ENCODE assay signal across 8 cellular contexts in the genomic region with DNA sequence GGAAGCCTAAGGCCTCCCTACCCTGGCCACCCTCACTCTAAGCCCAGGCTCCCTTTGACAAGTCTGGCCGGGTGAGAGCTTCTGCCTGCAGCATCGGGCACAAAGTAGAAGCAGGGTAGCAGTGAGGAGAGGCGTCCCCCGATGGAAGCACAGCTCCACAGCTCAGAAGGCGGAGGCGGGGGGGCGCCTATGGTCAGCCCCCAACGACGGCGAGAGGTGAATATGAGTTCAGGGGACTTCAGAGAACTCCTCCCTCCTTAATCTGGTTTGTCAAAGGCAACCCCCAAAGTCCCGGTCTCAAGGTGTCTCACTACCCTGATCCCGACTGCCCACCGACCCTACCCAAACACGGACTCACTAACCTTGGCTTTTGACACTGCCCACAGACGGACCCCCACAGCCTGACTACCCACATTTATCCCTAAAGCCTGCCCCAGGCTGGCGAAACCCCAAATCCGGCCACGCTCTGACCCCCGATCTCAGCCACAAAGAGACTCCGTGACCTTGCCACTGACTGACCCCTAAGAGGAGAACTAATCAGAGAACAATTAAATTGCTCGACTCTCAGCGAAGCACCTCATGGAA. TPM values are rescaled to one million over a fixed set of nuclear protein-coding genes. Genes with fewer than 3 reads are reported as not detected.
DNase-seq lines count a peak whose midpoint lies in the region; ATAC-seq and TF ChIP-seq lines count a peak whose summit lies in the region.

No MANE protein-coding gene starts in this region.

- in situ Hi-C loops in mammary epithelial cell (cut with MboI; ENCODE audit: low sequenced_read_pairs in 2 of 2), result no loop called here

- peaks cover 22% of the 10 kb centered on the region for H3K79me2 ChIP-seq in ACC112 (ENCODE audit: control insufficient read depth, insufficient read depth, low read length, unreplicated experiment)
- H3K79me2 ChIP-seq in KMS-11 (ENCODE audit: insufficient read depth, low read depth), result no peaks in the 10 kb centered on the region; the same call in 1 of the 2 replicates
- peaks cover 11% of the 10 kb centered on the region for H3K79me2 ChIP-seq in mammary epithelial cell (ENCODE audit: insufficient read depth, low read length)

- H3K9ac ChIP-seq in KMS-11 (peak overlapping the region; percentile 87), mammary epithelial cell (ENCODE audit: insufficient read depth, low read length) (no peak overlapping the region), mucosa of stomach (ENCODE audit: low read length) (peak overlapping the region; percentile 93)

- no peaks in the 10 kb centered on the region for H3K27me3 ChIP-seq in ACC112 (ENCODE audit: insufficient read depth, low read length)
- H3K27me3 ChIP-seq in KMS-11 (ENCODE audit: insufficient read depth, low read depth), result no peaks in the 10 kb centered on the region; the same call in 1 of the 2 replicates
- H3K27me3 ChIP-seq in mammary epithelial cell (ENCODE audit: insufficient read depth, low read length), result no peaks in the 10 kb centered on the region
- no peaks in the 10 kb centered on the region for H3K27me3 ChIP-seq in mucosa of stomach (ENCODE audit: control insufficient read depth, insufficient read depth, low read length)

- dilution Hi-C loops in mammary epithelial cell (cut with HindIII; ENCODE audit: low sequenced_read_pairs), result loop anchor here (5.0 kb wide), 2 partner anchors 38 to 63 kb away; no protein-coding TSS in a partner anchor

- ATAC-seq in HG02798 (IDR thresholded peaks at IDR 0.05; ENCODE audit: poor library complexity, unreplicated experiment) (no peak), GM21390 (IDR thresholded peaks at IDR 0.05; ENCODE audit: unreplicated experiment) (no peak)

- H3K36me3 ChIP-seq in ACC112 (ENCODE audit: insufficient read depth, low read length), result peaks cover 18% of the 10 kb centered on the region; the same call in 1 of the 2 replicates
- no peaks in the 10 kb centered on the region for H3K36me3 ChIP-seq in KMS-11 (ENCODE audit: insufficient read depth)
- H3K36me3 ChIP-seq in mammary epithelial cell (ENCODE audit: insufficient read depth, low read length), result no peaks in the 10 kb centered on the region
- peaks cover 8% of the 10 kb centered on the region for H3K36me3 ChIP-seq in mucosa of stomach (ENCODE audit: control insufficient read depth, insufficient read depth, low read length)

- H2AFZ ChIP-seq in ACC112 (ENCODE audit: low read length, unreplicated experiment) (no peak overlapping the region), KMS-11 (ENCODE audit: low read depth) (peak overlapping the region; percentile 93), mammary epithelial cell (ENCODE audit: low read depth, low read length) (peak overlapping the region; percentile 90)

- intact Hi-C loops in mammary epithelial cell (cut with micrococcal nuclease), result no loop called here

- H4K20me1 ChIP-seq in KMS-11 (ENCODE audit: insufficient read depth), result no peaks in the 10 kb centered on the region
- no peaks in the 10 kb centered on the region for H4K20me1 ChIP-seq in mammary epithelial cell (ENCODE audit: insufficient read depth, low read length)

- H3K9me3 ChIP-seq in mammary epithelial cell (replicated peaks; ENCODE audit: insufficient read depth, low read length), result no peaks in the 10 kb centered on the region
- no peaks in the 10 kb centered on the region for H3K9me3 ChIP-seq in mucosa of stomach (ENCODE audit: control insufficient read depth, low read length)

- DNase-seq in mammary epithelial cell (no peak), NCI-H345 (lab: John Stamatoyannopoulos, UW) (no peak)
- DNase-seq in activated CD4-positive, CD25-positive, alpha-beta regulatory T cell (lab: John Stamatoyannopoulos, UW), result no peak

- H3K27ac ChIP-seq in ACC112 (ENCODE audit: low read depth, low read length), result peak overlapping the region; percentile 76
- peak overlapping the region; percentile 74 for H3K27ac ChIP-seq in KMS-11
- peak overlapping the region; percentile 11 for H3K27ac ChIP-seq in mammary epithelial cell (ENCODE audit: insufficient read depth, low read depth, low read length)

- H3K4me1 ChIP-seq in ACC112 (ENCODE audit: control insufficient read depth, insufficient read depth, low read length, unreplicated experiment) (peaks cover 29% of the 10 kb centered on the region), KMS-11 (ENCODE audit: low read depth, poor library complexity, severe bottlenecking) (peaks cover 29% of the 10 kb centered on the region), mammary epithelial cell (ENCODE audit: insufficient read depth, low read length) (peaks cover 50% of the 10 kb centered on the region), mucosa of stomach (ENCODE audit: control insufficient read depth, insufficient read depth, low read length) (peaks cover 39% of the 10 kb centered on the region)

- CTCF ChIA-PET in mammary epithelial cell (lab: Charles Lee; ENCODE audit: low non-redundant PET), result interaction anchor here (0.5 to 1.0 kb wide), 6 partner anchors 31 to 208 kb away, joined by 5 to 17 read pairs (median 10); no protein-coding TSS in a partner anchor

- 74% methylated on average over 17 of the region's 22 CpGs for WGBS in mammary epithelial cell (ENCODE audit: low coverage, missing lambda C conversion rate)

- BruUV-seq in mammary epithelial cell (replicated peaks; lab: Mats Ljungman, UMichigan), result no TSS peak

- peak overlapping the region; percentile 72 for H3K4me3 ChIP-seq in ACC112 (ENCODE audit: low read depth, low read length)
- H3K4me3 ChIP-seq in KMS-11 (IDR thresholded peaks at IDR 0.05; ENCODE audit: insufficient read depth, low read depth, low read length), result peak overlapping the region; percentile 85
- H3K4me3 ChIP-seq in mammary epithelial cell (replicated peaks in 1 of 3; ENCODE audit: insufficient read depth in 1 of 3, low read depth in 2 of 3, low read length in 3 of 3), result peak overlapping the region; percentile 25 to 50 (median 47)
- peak overlapping the region; percentile 86 for H3K4me3 ChIP-seq in mucosa of stomach (ENCODE audit: low read length)

- peak overlapping the region; percentile 94 for H3K4me2 ChIP-seq in KMS-11
- peak overlapping the region; percentile 94 for H3K4me2 ChIP-seq in mammary epithelial cell (ENCODE audit: insufficient read depth, low read depth, low read length)

- TF ChIP-seq CTCF in KMS-11 (conservative IDR thresholded peaks at IDR 0.05; ENCODE audit: low read depth, low read length) (no peak), mammary epithelial cell (conservative IDR thresholded peaks at IDR 0.05 in 1 of 2, IDR thresholded peaks at IDR 0.05 in 1 of 2; ENCODE audit: extremely low read depth in 1 of 2, insufficient read depth in 1 of 2, low read depth in 1 of 2, low read length in 2 of 2) (no peak)

RNA-seq across cellular contexts. Expression of a gene that starts 5.3 kb away (rescaled TPM):
- total RNA-seq in mammary epithelial cell, result 10 to 100 TPM; 53.6 to 53.8 TPM
- 31.7 TPM for polyA plus RNA-seq in mammary epithelial cell
- polyA minus RNA-seq in mammary epithelial cell, result 22.4 TPM

RNA-seq across cellular contexts. Expression of a gene that starts 23.0 kb away (rescaled TPM):
- 1 to 10 TPM in 1 of 2 donors, under 1 TPM in 1; 0.17 to 2.2 TPM for total RNA-seq in mammary epithelial cell
- 0.44 TPM for polyA plus RNA-seq in mammary epithelial cell
- 3.1 TPM for polyA minus RNA-seq in mammary epithelial cell

Comparison
In these comparisons a context has a peak if more than half of its experiments do, and no peak if none do; other contexts are left out.
1. H3K27ac ChIP-seq: peak in every context shown above with its lines; median percentile 76 in ACC112; 74 in KMS-11; 11 in mammary epithelial cell.